ENCODE assay signal across 21 cellular contexts in the genomic region with DNA sequence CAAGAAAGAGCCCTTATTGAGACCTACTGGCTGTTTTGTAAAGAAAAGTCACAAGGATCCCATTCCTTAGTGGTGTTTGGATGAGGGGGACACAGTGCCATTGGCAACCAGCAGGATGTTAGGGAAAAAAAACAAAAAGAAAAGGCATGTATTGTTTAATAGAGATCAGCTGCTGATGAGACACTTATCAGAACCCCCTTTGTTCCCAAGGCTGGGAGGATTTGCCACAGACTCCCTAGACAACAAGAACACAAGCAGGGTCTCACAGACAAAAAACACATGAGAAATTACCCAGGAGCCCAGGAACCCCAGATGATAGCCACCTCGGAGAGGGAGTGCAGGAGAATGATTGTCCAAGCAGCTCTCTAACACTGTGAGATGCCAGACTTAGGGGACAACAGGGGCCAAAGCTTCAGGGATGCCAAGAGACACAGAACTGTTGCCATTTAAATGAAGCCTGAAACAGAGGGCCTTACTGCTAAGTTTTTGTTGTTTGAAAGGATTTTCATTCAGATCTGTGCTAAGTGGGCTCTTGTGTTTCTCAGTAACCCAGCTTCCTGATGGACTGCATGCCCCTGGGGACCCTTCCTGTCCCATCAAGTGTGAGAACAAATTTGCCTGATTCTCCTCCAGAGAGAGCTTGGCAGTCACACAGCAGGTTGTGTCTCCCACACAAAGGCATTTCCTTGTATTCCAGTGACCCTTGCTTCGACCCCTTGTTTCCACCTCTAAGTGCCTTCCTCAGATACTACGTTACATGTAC. TPM values are rescaled to one million over a fixed set of nuclear protein-coding genes. Genes with fewer than 3 reads are reported as not detected.
A peak's percentile ranks its signal among the peaks of the same experiment; 100 is the strongest.
DNase-seq lines count a peak whose midpoint lies in the region; ATAC-seq and TF ChIP-seq lines count a peak whose summit lies in the region.
"Had no signal": no experiment of that assay in that cellular context is flagged by ENCODE, and none has a peak within 500 bp of the region (broad histone marks: within the 10 kb centered on the region; RNA-seq: fewer than 3 reads in every experiment).

No MANE protein-coding gene starts in this region.

- no peak overlapping the region for H3K4me3 Mint-ChIP-seq in neural progenitor cell
- H3K4me3 Mint-ChIP-seq: CD14-positive monocyte had no signal

- H4K20me1 ChIP-seq in OCI-LY1 (ENCODE audit: insufficient read depth, low read length) (no peaks in the 10 kb centered on the region), neural progenitor cell (ENCODE audit: low read depth) (no peaks in the 10 kb centered on the region), Karpas-422 (ENCODE audit: insufficient read depth, low read depth, low read length) (no peaks in the 10 kb centered on the region)

- no peak for ATAC-seq in activated naive CD4-positive, alpha-beta T cell treated with anti-CD3 and anti-CD28 coated beads, Interleukin-2, amount 50 U/mL, for 72 hours
- ATAC-seq: heart right ventricle had no signal

- H3K9me3 Mint-ChIP-seq in neural progenitor cell: peaks cover 13% of the 10 kb centered on the region
- no peaks in the 10 kb centered on the region for H3K9me3 Mint-ChIP-seq in activated naive CD4-positive, alpha-beta T cell treated with anti-CD3 and anti-CD28 coated beads, Interleukin-2, amount 50 U/mL, for 72 hours

- H3K9me3 ChIP-seq in OCI-LY1 (ENCODE audit: low read length) (peaks cover 8% of the 10 kb centered on the region), neural progenitor cell (ENCODE audit: low read depth) (no peaks in the 10 kb centered on the region), Karpas-422 (ENCODE audit: low read length) (no peaks in the 10 kb centered on the region)
- H3K9me3 ChIP-seq: heart right ventricle, Peyer's patch had no signal

- H3K27ac ChIP-seq in OCI-LY1 (ENCODE audit: low read depth, low read length, poor library complexity, severe bottlenecking): peak overlapping the region; percentile 69
- H3K27ac ChIP-seq in neural progenitor cell: no peak overlapping the region
- H3K27ac ChIP-seq in Karpas-422 (ENCODE audit: low read length): no peak overlapping the region
- H3K27ac ChIP-seq: GM23248, heart right ventricle, Peyer's patch had no signal

- H3K79me2 ChIP-seq in OCI-LY1 (ENCODE audit: insufficient read depth, low read length): no peaks in the 10 kb centered on the region
- no peaks in the 10 kb centered on the region for H3K79me2 ChIP-seq in neural progenitor cell (ENCODE audit: low read depth)
- no peaks in the 10 kb centered on the region for H3K79me2 ChIP-seq in Karpas-422 (ENCODE audit: low read length)

- H3K36me3 Mint-ChIP-seq in neural progenitor cell: no peaks in the 10 kb centered on the region
- H3K36me3 Mint-ChIP-seq in activated naive CD4-positive, alpha-beta T cell treated with anti-CD3 and anti-CD28 coated beads, Interleukin-2, amount 50 U/mL, for 72 hours: no peaks in the 10 kb centered on the region
- H3K36me3 Mint-ChIP-seq: CD14-positive monocyte had no signal

- peaks cover 25% of the 10 kb centered on the region for H3K27me3 Mint-ChIP-seq in neural progenitor cell (ENCODE audit: insufficient read depth, low read depth)

- H3K9ac ChIP-seq in OCI-LY1 (ENCODE audit: low read length) (no peak overlapping the region; the same call in 1 of the 2 replicates), neural progenitor cell (no peak overlapping the region), Karpas-422 (ENCODE audit: low read length) (no peak overlapping the region)
- H3K9ac ChIP-seq: GM23248 had no signal

- H3K27ac Mint-ChIP-seq in neural progenitor cell: no peak overlapping the region
- H3K27ac Mint-ChIP-seq in activated naive CD4-positive, alpha-beta T cell treated with anti-CD3 and anti-CD28 coated beads, Interleukin-2, amount 50 U/mL, for 72 hours: peak overlapping the region in 1 of 2 donors; percentile 65
- H3K27ac Mint-ChIP-seq: CD14-positive monocyte had no signal

- H3F3A ChIP-seq in OCI-LY1 (ENCODE audit: insufficient read depth, low read length): no peaks in the 10 kb centered on the region
- H3F3A ChIP-seq in neural progenitor cell (ENCODE audit: low read depth): peaks cover 16% of the 10 kb centered on the region

- H3K9me2 ChIP-seq in OCI-LY1 (ENCODE audit: low read depth, low read length): no peaks in the 10 kb centered on the region
- no peaks in the 10 kb centered on the region for H3K9me2 ChIP-seq in Karpas-422 (replicated peaks; ENCODE audit: insufficient read depth, low read length)

- H3K4me3 ChIP-seq in OCI-LY1 (ENCODE audit: low read depth, low read length, poor library complexity, severe bottlenecking) (no peak overlapping the region), neural progenitor cell (no peak overlapping the region), Karpas-422 (ENCODE audit: low read length) (no peak overlapping the region)
- H3K4me3 ChIP-seq: GM23248, heart right ventricle, Peyer's patch, smooth muscle cell had no signal

- TF ChIP-seq CTCF in OCI-LY1 (IDR thresholded peaks at IDR 0.05; ENCODE audit: low read length): no peak
- TF ChIP-seq CTCF in neural progenitor cell (IDR thresholded peaks at IDR 0.05): no peak

- peak; percentile 92 for DNase-seq in globus pallidus (ENCODE audit: low spot score)
- peak; percentile 30 for DNase-seq in neural progenitor cell (ENCODE audit: low spot score)
- DNase-seq in cerebellar nuclear complex (lab: John Stamatoyannopoulos, UW): no peak
- DNase-seq in DMS53 treated with DMSO at 0.1 percent for 48 hours (lab: John Stamatoyannopoulos, UW; ENCODE audit: unreplicated experiment): no peak
- no peak for DNase-seq in activated naive CD4-positive, alpha-beta T cell treated with anti-CD3 and anti-CD28 coated beads, Interleukin-2, amount 50 U/mL, for 72 hours (ENCODE audit: low spot score in 2 of 2)
- no peak for DNase-seq in Karpas-422
- DNase-seq: activated naive CD4-positive, alpha-beta T cell treated with anti-CD3 and anti-CD28 coated beads, Interleukin-2, amount 50 U/mL, for 16 hours; activated T-cell treated with anti-CD3 and anti-CD28 coated beads for 4 hours; DMS79; effector CD8-positive, alpha-beta T cell; GM23248; heart right ventricle; Kasumi-1; NCI-H1092 treated with DMSO at 0.1 percent for 48 hours; NCI-H2107; NCI-H774; Peyer's patch had no signal

- no peaks in the 10 kb centered on the region for H3K27me3 ChIP-seq in OCI-LY1 (ENCODE audit: insufficient read depth, low read length)
- peaks cover 5% of the 10 kb centered on the region for H3K27me3 ChIP-seq in neural progenitor cell
- no peaks in the 10 kb centered on the region for H3K27me3 ChIP-seq in Karpas-422 (ENCODE audit: low read length)
- H3K27me3 ChIP-seq: heart right ventricle, Peyer's patch had no signal

- H3K4me2 ChIP-seq in OCI-LY1 (ENCODE audit: low read length) (no peak overlapping the region), neural progenitor cell (peak overlapping the region; percentile 40), Karpas-422 (ENCODE audit: low read depth, low read length, poor library complexity, severe bottlenecking) (no peak overlapping the region)
- H3K4me2 ChIP-seq: smooth muscle cell had no signal

- H3K4me1 Mint-ChIP-seq in neural progenitor cell: peaks cover 15% of the 10 kb centered on the region
- H3K4me1 Mint-ChIP-seq: CD14-positive monocyte had no signal

- H3K4me1 ChIP-seq in OCI-LY1 (ENCODE audit: insufficient read depth, low read length, severe bottlenecking) (peaks cover 34% of the 10 kb centered on the region), neural progenitor cell (peaks cover 17% of the 10 kb centered on the region), Karpas-422 (ENCODE audit: low read length) (no peaks in the 10 kb centered on the region)
- H3K4me1 ChIP-seq: heart right ventricle, Peyer's patch had no signal

- H3K36me3 ChIP-seq in OCI-LY1 (ENCODE audit: insufficient read depth, low read length) (peaks cover 3% of the 10 kb centered on the region; the same call in 1 of the 2 replicates), neural progenitor cell (no peaks in the 10 kb centered on the region), Karpas-422 (ENCODE audit: insufficient read depth, low read length) (no peaks in the 10 kb centered on the region)
- H3K36me3 ChIP-seq: heart right ventricle, Peyer's patch had no signal

- H2AFZ ChIP-seq in OCI-LY1 (ENCODE audit: low read length) (no peak overlapping the region), neural progenitor cell (replicated peaks) (no peak overlapping the region), Karpas-422 (ENCODE audit: low read length) (no peak overlapping the region)
- H2AFZ ChIP-seq: GM23248 had no signal

RNA-seq across cellular contexts. Expression of gene HEY2, which starts 48.7 kb away (rescaled TPM):
- total RNA-seq in neural progenitor cell (ENCODE audit: low replicate concordance): 0.74 and 1.1 TPM in 2 replicates
- total RNA-seq in activated naive CD4-positive, alpha-beta T cell treated with anti-CD3 and anti-CD28 coated beads, Interleukin-2, amount 50 U/mL, for 72 hours: not detected
- 0.07 and 0.11 TPM in 2 replicates for total RNA-seq in Karpas-422 (2014; rRNA removed; shearing (Covaris generic); ENCODE audit: low replicate concordance)
- total RNA-seq: fibroblast of lung, GM23248 had no signal

Comparison
In these comparisons a context has a peak if more than half of its experiments do, and no peak if none do; other contexts are left out.
1. DNase-seq: peak in globus pallidus (single experiment) and neural progenitor cell (single experiment); none in cerebellar nuclear complex (0 of 2), DMS53 treated with DMSO at 0.1 percent for 48 hours (single experiment), activated naive CD4-positive, alpha-beta T cell treated with anti-CD3 and anti-CD28 coated beads, Interleukin-2, amount 50 U/mL, for 72 hours (0 of 2) and Karpas-422 (single experiment).